In the genomic region with DNA sequence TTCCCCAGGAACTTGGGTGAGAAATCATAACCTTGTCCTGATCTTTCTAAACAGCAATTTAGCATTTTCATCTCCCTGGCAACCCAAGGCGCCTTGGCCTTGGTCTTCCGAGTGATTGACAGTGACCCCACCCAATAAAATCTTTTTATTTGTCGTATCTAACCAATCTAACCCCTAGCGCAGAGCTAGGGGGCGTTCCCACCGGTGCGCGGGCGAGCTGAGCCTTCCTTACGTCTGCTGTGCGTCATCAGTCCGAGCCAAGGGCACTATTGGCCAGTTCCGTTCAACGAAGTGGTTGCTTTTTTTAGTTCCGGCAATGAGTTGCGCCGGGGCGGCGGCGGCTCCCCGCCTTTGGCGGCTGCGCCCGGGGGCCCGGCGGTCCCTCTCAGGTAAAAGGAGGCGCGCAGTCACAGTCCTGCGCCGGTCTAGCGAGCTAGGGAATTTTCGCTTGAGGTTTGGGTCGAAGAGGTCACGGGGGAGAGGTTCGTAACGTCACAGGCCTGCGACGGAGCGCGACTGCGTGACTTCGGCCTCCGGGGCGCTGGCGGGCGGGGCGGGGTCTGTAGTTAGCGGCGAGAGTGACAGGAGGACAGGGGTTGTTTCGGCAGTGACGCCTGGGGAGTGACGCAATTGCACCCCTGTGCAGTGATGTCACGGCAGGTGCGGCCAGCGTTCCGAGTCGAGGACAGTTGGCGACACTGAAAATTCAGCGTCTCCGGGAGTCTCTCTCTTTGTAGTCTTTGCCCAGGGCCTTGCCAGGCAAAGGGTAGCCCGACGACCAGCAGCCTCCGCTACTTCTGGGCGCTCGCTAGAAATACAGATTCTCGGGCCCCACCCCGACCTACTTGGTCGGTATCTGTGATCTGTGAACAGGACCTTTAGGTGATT, we compare ENCODE assay signal across 8 cellular contexts. TPM values are rescaled to one million over a fixed set of nuclear protein-coding genes. Genes with fewer than 3 reads are reported as not detected.
DNase-seq lines count a peak whose midpoint lies in the region; ATAC-seq, FAIRE-seq and TF ChIP-seq lines count a peak whose summit lies in the region.

A gene (plus strand): TSS at position 266 of the 888 bp plus-strand sequence. CDS start 51 bp downstream, at position 317.

- TF ChIP-seq CTCF in GM12875 (IDR thresholded peaks at IDR 0.05; ENCODE audit: borderline replicate concordance, insufficient read depth, low read depth, low read length) = no peak
- TF ChIP-seq CTCF in pancreas (IDR thresholded peaks at IDR 0.05) = no peak
- peak in 1 of 2 experiments; percentile 17 for TF ChIP-seq CTCF in tibial artery (IDR thresholded peaks at IDR 0.05)

- peak; percentile 97 for FAIRE-seq in pancreas (lab: Jason Lieb, UNC)

- ATAC-seq in HG02798 (IDR thresholded peaks at IDR 0.05; ENCODE audit: poor library complexity, unreplicated experiment) = peak; percentile 96
- ATAC-seq in Right ventricle myocardium superior (ENCODE audit: poor library complexity) = peak; percentile 99
- ATAC-seq in pancreas = peak; percentile 94 to 98 (median 96)

- H3K4me1 ChIP-seq in adipocyte (ENCODE audit: control insufficient read depth, insufficient read depth, low read length) = peaks cover 16% of the 10 kb centered on the region
- H3K4me1 ChIP-seq in pancreas = peaks cover 11 to 15% (median 12%) of the 10 kb centered on the region in 3 donors
- H3K4me1 ChIP-seq in tibial artery = peaks cover 0 to 19% (median 13%) of the 10 kb centered on the region in 4 donors

- H3K9ac ChIP-seq in adipocyte (ENCODE audit: low read length) = peak within 1 kb of the TSS; percentile 98

- H3K9me3 ChIP-seq in adipocyte (ENCODE audit: control insufficient read depth, low read length) = no peaks in the 10 kb centered on the region
- H3K9me3 ChIP-seq in pancreas = no peaks in the 10 kb centered on the region
- H3K9me3 ChIP-seq in tibial artery = no peaks in the 10 kb centered on the region

- peak within 1 kb of the TSS; percentile 64 for H3K4me3 ChIP-seq in GM12875 (ENCODE audit: low read depth, low read length)
- H3K4me3 ChIP-seq in adipocyte (ENCODE audit: low read length) = peak within 1 kb of the TSS; percentile 98
- peak within 1 kb of the TSS; percentile 64 to 69 (median 67) for H3K4me3 ChIP-seq in pancreas
- H3K4me3 ChIP-seq in tibial artery = peak within 1 kb of the TSS; percentile 80 to 81

- WGBS in pancreas, 2 donors = 0 to 1% methylated on average over 68 of the region's 68 CpGs

- H3K27ac ChIP-seq in pancreas (peak within 1 kb of the TSS; percentile 99 to 100 (median 100)), tibial artery (peak within 1 kb of the TSS; percentile 98 to 99)

- H3K36me3 ChIP-seq in adipocyte (ENCODE audit: control insufficient read depth, insufficient read depth, low read length, severe bottlenecking) = peaks cover 3% of the 10 kb centered on the region
- H3K36me3 ChIP-seq in pancreas = peaks cover 0 to 2% (median 0%) of the 10 kb centered on the region in 3 donors
- H3K36me3 ChIP-seq in tibial artery = peaks cover 0 to 15% (median 9%) of the 10 kb centered on the region in 3 donors

- H3K27me3 ChIP-seq in adipocyte (replicated peaks; ENCODE audit: control insufficient read depth, insufficient read depth, low read length) (no peaks in the 10 kb centered on the region), pancreas (no peaks in the 10 kb centered on the region), tibial artery (no peaks in the 10 kb centered on the region)

- peak; percentile 99 for DNase-seq in NCI-H1436 (lab: John Stamatoyannopoulos, UW)
- DNase-seq in T follicular helper cell (ENCODE audit: low read depth) = peak; percentile 98
- DNase-seq in adipocyte (ENCODE audit: low read depth) = peak; percentile 100
- DNase-seq in Right ventricle myocardium superior = peak; percentile 99
- DNase-seq in pancreas = peak; percentile 98 to 99 (median 99)
- peak; percentile 99 for DNase-seq in tibial artery

- intact Hi-C loops in Right ventricle myocardium superior (cut with DNase I) = loop anchor here (10.0 kb wide), 1 partner anchor 817 kb away; a partner anchor contains a TSS
- intact Hi-C loops in pancreas (cut with DNase I) = no loop called here
- intact Hi-C loops in tibial artery (cut with DNase I; ENCODE audit: low total_unique reads) = loop anchor here (10.0 kb wide), 1 partner anchor 83 kb away; a partner anchor contains a TSS

RNA-seq across cellular contexts. Expression of the gene that starts here (rescaled TPM):
- 39.4 TPM for total RNA-seq in Right ventricle myocardium superior
- 10 to 100 TPM in 4 of 6 donors, 1 to 10 TPM in 2; 6.9 to 10.5 (median 10.1) TPM for total RNA-seq in pancreas
- polyA plus RNA-seq in pancreas = 10 to 100 TPM in 1 of 2 donors, 1 to 10 TPM in 1; 7.8 to 12.6 TPM

Comparison
In these comparisons a context has a peak if more than half of its experiments do, and no peak if none do; other contexts are left out.
1. Peak in every context shown above with its lines: DNase-seq, ATAC-seq, H3K4me3 ChIP-seq and H3K27ac ChIP-seq.
2. intact Hi-C loops: an anchor here in Right ventricle myocardium superior (10.0 kb wide) and tibial artery (10.0 kb wide); none called in pancreas.